ENCODE assay signal across 13 cellular contexts in genomic region chr20:32975698-32976674, GRCh38. TPM values are rescaled to one million over a fixed set of nuclear protein-coding genes. Genes with fewer than 3 reads are reported as not detected.
DNase-seq lines count a peak whose midpoint lies in the region; ATAC-seq and TF ChIP-seq lines count a peak whose summit lies in the region.
"Had no signal": no experiment of that assay in that cellular context is flagged by ENCODE, and none has a peak within 500 bp of the region (broad histone marks: within the 10 kb centered on the region; RNA-seq: fewer than 3 reads in every experiment).

No MANE protein-coding gene starts in this region.

- CTCF ChIA-PET in activated B cell treated with CpG ODN at 0.5 μM for 24 hours (lab: Charles Lee): no interaction called here

- POLR2A ChIA-PET in activated B cell treated with CpG ODN at 0.5 μM for 24 hours (lab: Charles Lee): interaction anchor here (1.4 kb wide), 1 partner anchor 8 kb away, joined by 3 read pairs; no protein-coding TSS in a partner anchor

- no peaks in the 10 kb centered on the region for H3K9me3 Mint-ChIP-seq in activated naive CD8-positive, alpha-beta T cell (ENCODE audit: low read depth)
- H3K9me3 Mint-ChIP-seq in activated naive CD8-positive, alpha-beta T cell treated with anti-CD3 and anti-CD28 coated beads for 36 hours: peaks cover 11% of the 10 kb centered on the region
- peaks cover 2% of the 10 kb centered on the region for H3K9me3 Mint-ChIP-seq in activated B cell treated with CpG ODN at 0.5 μM for 24 hours
- no peaks in the 10 kb centered on the region for H3K9me3 Mint-ChIP-seq in type B pancreatic cell

- no peak for TF ChIP-seq CTCF in activated B cell treated with CpG ODN at 0.5 μM for 24 hours (IDR thresholded peaks at IDR 0.05)
- TF ChIP-seq CTCF in type B pancreatic cell (conservative IDR thresholded peaks at IDR 0.05): no peak

- H3K27ac Mint-ChIP-seq in activated naive CD8-positive, alpha-beta T cell: peak overlapping the region; percentile 78
- no peak overlapping the region for H3K27ac Mint-ChIP-seq in activated naive CD8-positive, alpha-beta T cell treated with anti-CD3 and anti-CD28 coated beads for 36 hours
- H3K27ac Mint-ChIP-seq in activated B cell treated with CpG ODN at 0.5 μM for 24 hours (peak overlapping the region; percentile 15), type B pancreatic cell (no peak overlapping the region)

- ATAC-seq in activated B cell treated with CpG ODN at 0.5 μM for 24 hours (ENCODE audit: low read depth): no peak
- ATAC-seq in left ventricle myocardium superior: peak; percentile 95

- peaks cover 6% of the 10 kb centered on the region for H3K36me3 Mint-ChIP-seq in activated naive CD8-positive, alpha-beta T cell
- H3K36me3 Mint-ChIP-seq in activated naive CD8-positive, alpha-beta T cell treated with anti-CD3 and anti-CD28 coated beads for 36 hours: peaks cover 3% of the 10 kb centered on the region
- H3K36me3 Mint-ChIP-seq in activated B cell treated with CpG ODN at 0.5 μM for 24 hours (ENCODE audit: low read depth) (no peaks in the 10 kb centered on the region), type B pancreatic cell (no peaks in the 10 kb centered on the region)

- H3K4me1 Mint-ChIP-seq in activated naive CD8-positive, alpha-beta T cell (ENCODE audit: low read depth): peaks cover 23% of the 10 kb centered on the region
- H3K4me1 Mint-ChIP-seq in activated naive CD8-positive, alpha-beta T cell treated with anti-CD3 and anti-CD28 coated beads for 36 hours: peaks cover 37% of the 10 kb centered on the region
- peaks cover 3% of the 10 kb centered on the region for H3K4me1 Mint-ChIP-seq in activated B cell treated with CpG ODN at 0.5 μM for 24 hours
- H3K4me1 Mint-ChIP-seq in type B pancreatic cell (ENCODE audit: unreplicated experiment): peaks cover 25% of the 10 kb centered on the region

- H3K4me3 Mint-ChIP-seq in activated naive CD8-positive, alpha-beta T cell: no peak overlapping the region
- H3K4me3 Mint-ChIP-seq in activated naive CD8-positive, alpha-beta T cell treated with anti-CD3 and anti-CD28 coated beads for 36 hours: no peak overlapping the region
- no peak overlapping the region for H3K4me3 Mint-ChIP-seq in activated B cell treated with CpG ODN at 0.5 μM for 24 hours
- H3K4me3 Mint-ChIP-seq in type B pancreatic cell: no peak overlapping the region

- DNase-seq in activated naive CD8-positive, alpha-beta T cell treated with anti-CD3 and anti-CD28 coated beads for 36 hours: no peak
- DNase-seq in activated B cell treated with CpG ODN at 0.5 μM for 24 hours: no peak
- peak; percentile 69 for DNase-seq in left ventricle myocardium superior
- peak; percentile 54 for DNase-seq in type B pancreatic cell (ENCODE audit: extremely low spot score, unreplicated experiment)
- no peak for DNase-seq in NCI-H1436 treated with DMSO at 0.1 percent for 48 hours (lab: John Stamatoyannopoulos, UW)
- DNase-seq in SW 1271 (lab: John Stamatoyannopoulos, UW): no peak
- DNase-seq in dermis blood vessel endothelial cell: no peak
- DNase-seq: hippocampal formation, NCI-H345 had no signal

- intact Hi-C loops in activated B cell treated with CpG ODN at 0.5 μM for 24 hours (cut with micrococcal nuclease) (no loop called here), left ventricle myocardium superior (cut with micrococcal nuclease) (no loop called here)

- H3K27me3 Mint-ChIP-seq in activated naive CD8-positive, alpha-beta T cell: no peaks in the 10 kb centered on the region
- no peaks in the 10 kb centered on the region for H3K27me3 Mint-ChIP-seq in activated naive CD8-positive, alpha-beta T cell treated with anti-CD3 and anti-CD28 coated beads for 36 hours
- H3K27me3 Mint-ChIP-seq in activated B cell treated with CpG ODN at 0.5 μM for 24 hours (no peaks in the 10 kb centered on the region), type B pancreatic cell (no peaks in the 10 kb centered on the region)

RNA-seq across cellular contexts. Expression of gene SUN5, which starts 28.2 kb away (rescaled TPM):
- total RNA-seq in activated naive CD8-positive, alpha-beta T cell treated with anti-CD3 and anti-CD28 coated beads for 36 hours: not detected
- total RNA-seq in activated B cell treated with CpG ODN at 0.5 μM for 24 hours: not detected in 2 replicates
- not detected for total RNA-seq in left ventricle myocardium superior
- not detected in 2 replicates for total RNA-seq in type B pancreatic cell (ENCODE audit: low replicate concordance)
- total RNA-seq in dermis blood vessel endothelial cell: not detected in 2 replicates
- total RNA-seq: Daoy, lung, PC-9 had no signal

RNA-seq across cellular contexts. Expression of gene BPIFB2, which starts 31.5 kb away (rescaled TPM):
- total RNA-seq in activated naive CD8-positive, alpha-beta T cell treated with anti-CD3 and anti-CD28 coated beads for 36 hours: not detected
- not detected in 2 replicates for total RNA-seq in activated B cell treated with CpG ODN at 0.5 μM for 24 hours
- not detected for total RNA-seq in left ventricle myocardium superior
- total RNA-seq in type B pancreatic cell (ENCODE audit: low replicate concordance): 0.22 TPM in 1 of 2 replicates, not detected in the other
- not detected in 2 replicates for total RNA-seq in dermis blood vessel endothelial cell
- total RNA-seq: Daoy, PC-9 had no signal

RNA-seq across cellular contexts. Expression of gene BPIFB6, which starts 55.5 kb away (rescaled TPM):
- not detected for total RNA-seq in activated naive CD8-positive, alpha-beta T cell treated with anti-CD3 and anti-CD28 coated beads for 36 hours
- total RNA-seq in activated B cell treated with CpG ODN at 0.5 μM for 24 hours: not detected in 2 replicates
- total RNA-seq in left ventricle myocardium superior: not detected
- not detected in 2 replicates for total RNA-seq in type B pancreatic cell (ENCODE audit: low replicate concordance)
- total RNA-seq in dermis blood vessel endothelial cell: not detected in 2 replicates
- total RNA-seq: Daoy, lung, PC-9 had no signal

Comparison
In these comparisons a context has a peak if more than half of its experiments do, and no peak if none do; other contexts are left out.
1. H3K27ac Mint-ChIP-seq: peak in activated naive CD8-positive, alpha-beta T cell (single experiment) and activated B cell treated with CpG ODN at 0.5 μM for 24 hours (single experiment); none in activated naive CD8-positive, alpha-beta T cell treated with anti-CD3 and anti-CD28 coated beads for 36 hours (single experiment) and type B pancreatic cell (single experiment).
2. DNase-seq: peak in left ventricle myocardium superior (single experiment) and type B pancreatic cell (single experiment); none in activated naive CD8-positive, alpha-beta T cell treated with anti-CD3 and anti-CD28 coated beads for 36 hours (single experiment), activated B cell treated with CpG ODN at 0.5 μM for 24 hours (single experiment), NCI-H1436 treated with DMSO at 0.1 percent for 48 hours (single experiment), SW 1271 (0 of 2) and dermis blood vessel endothelial cell (single experiment).